7 cellular contexts compared by ENCODE assay signal in genomic region chr11:503179-503981, GRCh38. TPM values are rescaled to one million over a fixed set of nuclear protein-coding genes. Genes with fewer than 3 reads are reported as not detected.
DNase-seq lines count a peak whose midpoint lies in the region; ATAC-seq, FAIRE-seq and TF ChIP-seq lines count a peak whose summit lies in the region.
"Had no signal": no experiment of that assay in that cellular context is flagged by ENCODE, and none has a peak within 500 bp of the region (broad histone marks: within the 10 kb centered on the region; RNA-seq: fewer than 3 reads in every experiment).

No MANE protein-coding gene starts in this region.

- no peaks in the 10 kb centered on the region for H3K9me1 ChIP-seq in K562 (ENCODE audit: control insufficient read depth, insufficient read depth, low read length)

- POLR2A ChIA-PET in K562 (lab: Yijun Ruan, JAX), result interaction anchor here (0.8 to 2.9 kb wide), 2 partner anchors 11 to 68 kb away, joined by 3 to 11 read pairs; no protein-coding TSS in a partner anchor

- H3K27me3 ChIP-seq in K562 (ENCODE audit: control insufficient read depth in 2 of 2, insufficient read depth in 2 of 2, low read length in 2 of 2), result no peaks in the 10 kb centered on the region
- no peaks in the 10 kb centered on the region for H3K27me3 ChIP-seq in neuronal stem cell (ENCODE audit: control insufficient read depth in 3 of 3, insufficient read depth in 3 of 3, low read depth in 1 of 3, low read length in 3 of 3)

- H3K9ac ChIP-seq in K562 (ENCODE audit: insufficient read depth in 1 of 2, low read depth in 2 of 2, low read length in 2 of 2), result peak overlapping the region; percentile 97 to 100
- H3K9ac ChIP-seq in neuronal stem cell (ENCODE audit: low read depth, low read length, poor library complexity), result no peak overlapping the region

- H4K91ac ChIP-seq in neuronal stem cell (ENCODE audit: low read depth, low read length, poor library complexity), result no peak overlapping the region

- peak overlapping the region; percentile 58 for H2BK12ac ChIP-seq in neuronal stem cell (ENCODE audit: low read length)

- intact Hi-C loops in K562 (cut with micrococcal nuclease) (no loop called here), Calu3 (cut with micrococcal nuclease; ENCODE audit: unreplicated experiment) (no loop called here)

- H3K4me3 ChIP-seq in HFF-Myc (replicated peaks; ENCODE audit: low read depth, low read length), result peak overlapping the region; percentile 83
- peak overlapping the region; percentile 93 for H3K4me3 ChIP-seq in K562
- no peak overlapping the region for H3K4me3 ChIP-seq in neuronal stem cell (ENCODE audit: low read length in 2 of 2)

- H3K36me3 ChIP-seq in K562 (ENCODE audit: control insufficient read depth, insufficient read depth, low read length) (peaks cover 50% of the 10 kb centered on the region; the same call in 2 of the 3 replicates), neuronal stem cell (replicated peaks in 1 of 2; ENCODE audit: control insufficient read depth in 2 of 2, insufficient read depth in 2 of 2, low read length in 2 of 2) (peaks cover 33 to 51% of the 10 kb centered on the region in 2 donors)

- H3K27ac Mint-ChIP-seq in Calu3 (ENCODE audit: unreplicated experiment), result no peak overlapping the region

- H3K27ac ChIP-seq in K562 (ENCODE audit: extremely low read depth, low read depth, low read length), result peak overlapping the region; percentile 98
- H3K27ac ChIP-seq in neuronal stem cell (replicated peaks; ENCODE audit: low read length), result no peak overlapping the region

- no peak overlapping the region for H3K4me3 Mint-ChIP-seq in Calu3 (ENCODE audit: low read depth, unreplicated experiment)

- DNase-seq in HFF-Myc (ENCODE audit: extremely low read depth, low read depth) (no peak), K562 (ENCODE audit: extremely low read depth in 1 of 4, low spot score in 3 of 4) (peak; percentile 58 to 75 (median 62)), neuronal stem cell (ENCODE audit: low spot score) (no peak), Calu3 (no peak)

- no peak overlapping the region for H2BK120ac ChIP-seq in neuronal stem cell (ENCODE audit: low read depth, low read length)

- H2BK15ac ChIP-seq in neuronal stem cell (ENCODE audit: low read length), result no peak overlapping the region

- 0 out of 2 replicates have a peak, but pooled peaks have one; percentile 13 for TF ChIP-seq POLR2A in K562 (conservative IDR thresholded peaks at IDR 0.05)

- H3K9me3 ChIP-seq in K562 (replicated peaks; ENCODE audit: control insufficient read depth, insufficient read depth, low read depth, low read length) (no peaks in the 10 kb centered on the region), neuronal stem cell (replicated peaks in 1 of 2; ENCODE audit: control insufficient read depth in 2 of 2, insufficient read depth in 1 of 2, low read depth in 1 of 2, low read length in 2 of 2) (no peaks in the 10 kb centered on the region)

- in situ Hi-C loops in K562 (cut with MboI), result loop anchor here (5.0 kb wide), 1 partner anchor 51 kb away; the partner anchor contains the start of gene PTDSS2

- CTCF ChIA-PET in K562 (lab: Yijun Ruan, JAX; ENCODE audit: low intra/inter-chr PET ratio) (no interaction called here), Calu3 (lab: Charles Lee) (no interaction called here)

- BruUV-seq in K562 (replicated peaks; lab: Mats Ljungman, UMichigan) (no TSS peak), Calu3 (replicated peaks; lab: Mats Ljungman, UMichigan) (no TSS peak)

- 0 out of 2 replicates have a peak, but pooled peaks have one; percentile 19 for TF ChIP-seq EP300 in K562 (IDR thresholded peaks at IDR 0.05; ENCODE audit: low read length)

- no peaks in the 10 kb centered on the region for H3K27me3 Mint-ChIP-seq in Calu3 (ENCODE audit: unreplicated experiment)

- H4K8ac ChIP-seq in neuronal stem cell (ENCODE audit: low read depth, low read length), result no peak overlapping the region

- peak overlapping the region; percentile 99 for H3K4me2 ChIP-seq in K562 (ENCODE audit: insufficient read depth, low read length)
- H3K4me2 ChIP-seq in neuronal stem cell (ENCODE audit: insufficient read depth, low read length, poor library complexity, severe bottlenecking), result no peak overlapping the region

- TF ChIP-seq RAD21 in K562 (CRISPR knock-in tag; conservative IDR thresholded peaks at IDR 0.05 in 1 of 2, IDR thresholded peaks at IDR 0.05 in 1 of 2), result no peak

- H3K79me2 ChIP-seq in K562 (ENCODE audit: control insufficient read depth, insufficient read depth, low read length), result peaks cover 68% of the 10 kb centered on the region

- no peak overlapping the region for H3K14ac ChIP-seq in neuronal stem cell (ENCODE audit: low read length)

- peaks cover 65% of the 10 kb centered on the region for H3K36me3 Mint-ChIP-seq in Calu3 (ENCODE audit: insufficient read depth, unreplicated experiment)

- H3K4me1 ChIP-seq in K562 (replicated peaks in 1 of 2; ENCODE audit: control insufficient read depth in 2 of 2, insufficient read depth in 2 of 2, low read length in 2 of 2) (peaks cover 11 to 74% of the 10 kb centered on the region in 2 experiments), neuronal stem cell (ENCODE audit: control insufficient read depth in 2 of 2, insufficient read depth in 1 of 2, low read depth in 1 of 2, low read length in 2 of 2) (peaks cover 6 to 13% of the 10 kb centered on the region in 2 donors)

- H3K4ac ChIP-seq in neuronal stem cell (ENCODE audit: low read length), result no peak overlapping the region

- peak overlapping the region; percentile 0; the same call in 1 of the 2 replicates for H2AFZ ChIP-seq in K562 (ENCODE audit: low read depth, low read length)
- H2AFZ ChIP-seq in neuronal stem cell (ENCODE audit: low read length), result no peak overlapping the region

- H3K18ac ChIP-seq in neuronal stem cell (ENCODE audit: low read length), result no peak overlapping the region

- no peak overlapping the region for H2BK5ac ChIP-seq in neuronal stem cell (ENCODE audit: low read length)

- ATAC-seq in K562 (peak; percentile 0; the same call in 1 of the 3 replicates), HG02973 (IDR thresholded peaks at IDR 0.05; ENCODE audit: unreplicated experiment) (no peak), HG03571 (IDR thresholded peaks at IDR 0.05; ENCODE audit: unreplicated experiment) (no peak)

- H3K4me1 Mint-ChIP-seq in Calu3 (ENCODE audit: low read depth, unreplicated experiment), result no peaks in the 10 kb centered on the region

- FAIRE-seq in K562 (lab: Jason Lieb, UNC), result no peak
- FAIRE-seq: TTC549 had no signal

- TF ChIP-seq CTCF in HFF-Myc (IDR thresholded peaks at IDR 0.05; ENCODE audit: low read depth, low read length, missing control alignments) (no peak), K562 (IDR thresholded peaks at IDR 0.05 in 2 of 3, conservative IDR thresholded peaks at IDR 0.05 in 1 of 3; ENCODE audit: insufficient read depth in 2 of 3, low read depth in 1 of 3, low read length in 3 of 3) (no peak), Calu3 (IDR thresholded peaks at IDR 0.05; ENCODE audit: unreplicated experiment) (no peak)

- H4K20me1 ChIP-seq in K562 (replicated peaks; ENCODE audit: control insufficient read depth, insufficient read depth, low read length), result no peaks in the 10 kb centered on the region

- H3K9me3 Mint-ChIP-seq in Calu3 (ENCODE audit: low read depth, unreplicated experiment), result no peaks in the 10 kb centered on the region

- no peak overlapping the region for H2AK5ac ChIP-seq in neuronal stem cell (ENCODE audit: low read depth, low read length)

- no peak overlapping the region for H3K23ac ChIP-seq in neuronal stem cell (ENCODE audit: low read depth, low read length, poor library complexity)

- WGBS in K562 (ENCODE audit: insufficient coverage, low coverage, missing lambda C conversion rate), result 33% methylated on average over 18 of the region's 24 CpGs
- no CpG with 5 or more reads among the region's 24 CpGs for WGBS in neuronal stem cell (ENCODE audit: extremely low coverage in 2 of 2, insufficient read length in 2 of 2, insufficient replicate concordance in 1 of 2), 2 donors

- H3K79me1 ChIP-seq in neuronal stem cell (ENCODE audit: low read depth, low read length), result peaks cover 27% of the 10 kb centered on the region

RNA-seq across cellular contexts. Expression of gene RNH1, which starts 3.7 kb away (rescaled TPM):
- 70.8 and 222 TPM in 2 replicates for total RNA-seq in K562 (2011; cell fraction: chromatin; rRNA removed; ENCODE audit: low replicate concordance)
- total RNA-seq in K562 (2011; cell fraction: nucleolus; rRNA removed), result 197 and 200 TPM in 2 replicates
- total RNA-seq in K562 (2011; cell fraction: nucleoplasm; rRNA removed), result 94.3 and 102 TPM in 2 replicates
- total RNA-seq in K562 (2014; rRNA removed), result 159 and 178 TPM in 2 replicates
- 12.9 and 20.3 TPM in 2 replicates for total RNA-seq in K562 (2014; rRNA removed; fragmentation: Illumina TruSeq; extraction: Trizol)
- total RNA-seq in K562 (2015; rRNA removed; fragmentation: Illumina TruSeq; extraction: Trizol), result 97.2 and 102 TPM in 2 replicates
- 160 and 164 TPM in 2 replicates for total RNA-seq in K562 (2021)
- 38.5 and 71.1 TPM in 2 replicates for polyA plus RNA-seq in K562 (2011; rRNA removed)
- 53.4 and 159 TPM in 2 replicates for polyA plus RNA-seq in K562 (2011; cell fraction: cytosol; rRNA removed)
- 178 and 263 TPM in 2 replicates for polyA plus RNA-seq in K562 (2011; cell fraction: nucleus; rRNA removed)
- polyA plus RNA-seq in K562 (2012), result 144 and 249 TPM in 2 replicates
- 44.3 and 107 TPM in 2 replicates for polyA plus RNA-seq in K562 (2014; fragmentation: Illumina TruSeq; extraction: Trizol)
- 10 to 100 TPM in 1 of 2 experiments, 1 to 10 TPM in 1; 2.5 to 11.8 TPM for polyA plus RNA-seq in K562 (2014; fragmentation: Nextera tagmentation; extraction: Ambion mirVana)
- polyA plus RNA-seq in K562 (2014; rRNA removed), result 104 and 114 TPM in 2 replicates
- 18.1 and 34.7 TPM in 2 replicates for polyA minus RNA-seq in K562 (2011; rRNA and poly(A)+ RNA removed)
- 72.0 and 82.7 TPM in 2 replicates for polyA minus RNA-seq in K562 (2011; cell fraction: cytosol; rRNA and poly(A)+ RNA removed)
- 72.2 and 76.6 TPM in 2 replicates for polyA minus RNA-seq in K562 (2011; cell fraction: nucleus; rRNA and poly(A)+ RNA removed)
- polyA plus RNA-seq in neuronal stem cell (2013, experiment 1 of 2), result 35.7 TPM
- polyA plus RNA-seq in neuronal stem cell (2013, experiment 2 of 2), result 35.1 TPM
- 103 and 107 TPM in 2 replicates for total RNA-seq in Calu3 (2022)

RNA-seq across cellular contexts. Expression of gene HRAS, which starts 32.0 kb away (rescaled TPM):
- 31.9 and 88.4 TPM in 2 replicates for total RNA-seq in K562 (2011; cell fraction: chromatin; rRNA removed; ENCODE audit: low replicate concordance)
- 70.2 and 80.9 TPM in 2 replicates for total RNA-seq in K562 (2011; cell fraction: nucleolus; rRNA removed)
- 37.3 and 47.9 TPM in 2 replicates for total RNA-seq in K562 (2011; cell fraction: nucleoplasm; rRNA removed)
- 73.5 and 75.9 TPM in 2 replicates for total RNA-seq in K562 (2014; rRNA removed)
- 11.3 and 16.8 TPM in 2 replicates for total RNA-seq in K562 (2014; rRNA removed; fragmentation: Illumina TruSeq; extraction: Trizol)
- 41.3 and 43.3 TPM in 2 replicates for total RNA-seq in K562 (2015; rRNA removed; fragmentation: Illumina TruSeq; extraction: Trizol)
- total RNA-seq in K562 (2021), result 64.9 and 68.5 TPM in 2 replicates
- polyA plus RNA-seq in K562 (2011; rRNA removed), result 29.6 and 34.9 TPM in 2 replicates
- 39.3 and 69.6 TPM in 2 replicates for polyA plus RNA-seq in K562 (2011; cell fraction: cytosol; rRNA removed)
- 98.3 and 113 TPM in 2 replicates for polyA plus RNA-seq in K562 (2011; cell fraction: nucleus; rRNA removed)
- 47.4 and 91.9 TPM in 2 replicates for polyA plus RNA-seq in K562 (2012)
- 28.0 and 46.2 TPM in 2 replicates for polyA plus RNA-seq in K562 (2014; fragmentation: Illumina TruSeq; extraction: Trizol)
- 1 to 10 TPM; 2.8 to 5.8 TPM for polyA plus RNA-seq in K562 (2014; fragmentation: Nextera tagmentation; extraction: Ambion mirVana)
- polyA plus RNA-seq in K562 (2014; rRNA removed), result 52.0 and 61.3 TPM in 2 replicates
- 17.3 and 37.2 TPM in 2 replicates for polyA minus RNA-seq in K562 (2011; rRNA and poly(A)+ RNA removed)
- 18.2 and 20.6 TPM in 2 replicates for polyA minus RNA-seq in K562 (2011; cell fraction: cytosol; rRNA and poly(A)+ RNA removed)
- 13.1 and 25.3 TPM in 2 replicates for polyA minus RNA-seq in K562 (2011; cell fraction: nucleus; rRNA and poly(A)+ RNA removed)
- polyA plus RNA-seq in neuronal stem cell (2013, experiment 1 of 2), result 26.4 TPM
- 25.5 TPM for polyA plus RNA-seq in neuronal stem cell (2013, experiment 2 of 2)
- total RNA-seq in Calu3 (2022), result 42.1 and 47.9 TPM in 2 replicates

RNA-seq across cellular contexts. Expression of gene LRRC56, which starts 33.9 kb away (rescaled TPM):
- total RNA-seq in K562 (2011; cell fraction: chromatin; rRNA removed; ENCODE audit: low replicate concordance), result 8.0 and 39.1 TPM in 2 replicates
- total RNA-seq in K562 (2011; cell fraction: nucleolus; rRNA removed), result 24.1 and 24.3 TPM in 2 replicates
- total RNA-seq in K562 (2011; cell fraction: nucleoplasm; rRNA removed), result 9.9 and 12.5 TPM in 2 replicates
- 1.5 and 1.6 TPM in 2 replicates for total RNA-seq in K562 (2014; rRNA removed)
- total RNA-seq in K562 (2014; rRNA removed; fragmentation: Illumina TruSeq; extraction: Trizol), result 0.13 and 0.22 TPM in 2 replicates
- 1.0 and 1.3 TPM in 2 replicates for total RNA-seq in K562 (2015; rRNA removed; fragmentation: Illumina TruSeq; extraction: Trizol)
- 3.4 and 4.5 TPM in 2 replicates for total RNA-seq in K562 (2021)
- 1.0 and 1.6 TPM in 2 replicates for polyA plus RNA-seq in K562 (2011; rRNA removed)
- polyA plus RNA-seq in K562 (2011; cell fraction: cytosol; rRNA removed), result 0.84 and 3.6 TPM in 2 replicates
- 11.6 and 26.8 TPM in 2 replicates for polyA plus RNA-seq in K562 (2011; cell fraction: nucleus; rRNA removed)
- polyA plus RNA-seq in K562 (2012), result 3.3 and 10.8 TPM in 2 replicates
- polyA plus RNA-seq in K562 (2014; fragmentation: Illumina TruSeq; extraction: Trizol), result 0.61 and 1.4 TPM in 2 replicates
- under 1 TPM in 1 of 2 experiments, not detected in 1; 0.03 TPM for polyA plus RNA-seq in K562 (2014; fragmentation: Nextera tagmentation; extraction: Ambion mirVana)
- polyA plus RNA-seq in K562 (2014; rRNA removed), result 3.6 and 4.3 TPM in 2 replicates
- 0.45 and 0.77 TPM in 2 replicates for polyA minus RNA-seq in K562 (2011; rRNA and poly(A)+ RNA removed)
- polyA minus RNA-seq in K562 (2011; cell fraction: cytosol; rRNA and poly(A)+ RNA removed), result 0.86 and 1.1 TPM in 2 replicates
- polyA minus RNA-seq in K562 (2011; cell fraction: nucleus; rRNA and poly(A)+ RNA removed), result 3.6 and 4.6 TPM in 2 replicates
- 1.1 TPM for polyA plus RNA-seq in neuronal stem cell (2013, experiment 1 of 2)
- 1.2 TPM for polyA plus RNA-seq in neuronal stem cell (2013, experiment 2 of 2)
- 2.2 and 2.6 TPM in 2 replicates for total RNA-seq in Calu3 (2022)

RNA-seq across cellular contexts. Expression of gene PTDSS2, which starts 53.3 kb away (rescaled TPM):
- 105 and 295 TPM in 2 replicates for total RNA-seq in K562 (2011; cell fraction: chromatin; rRNA removed; ENCODE audit: low replicate concordance)
- total RNA-seq in K562 (2011; cell fraction: nucleolus; rRNA removed), result 221 and 222 TPM in 2 replicates
- 123 and 136 TPM in 2 replicates for total RNA-seq in K562 (2011; cell fraction: nucleoplasm; rRNA removed)
- 42.4 and 61.4 TPM in 2 replicates for total RNA-seq in K562 (2014; rRNA removed)
- 7.7 and 10.3 TPM in 2 replicates for total RNA-seq in K562 (2014; rRNA removed; fragmentation: Illumina TruSeq; extraction: Trizol)
- 17.2 and 19.2 TPM in 2 replicates for total RNA-seq in K562 (2015; rRNA removed; fragmentation: Illumina TruSeq; extraction: Trizol)
- 51.4 and 53.9 TPM in 2 replicates for total RNA-seq in K562 (2021)
- 22.4 and 36.2 TPM in 2 replicates for polyA plus RNA-seq in K562 (2011; rRNA removed)
- 31.4 and 55.2 TPM in 2 replicates for polyA plus RNA-seq in K562 (2011; cell fraction: cytosol; rRNA removed)
- 204 and 221 TPM in 2 replicates for polyA plus RNA-seq in K562 (2011; cell fraction: nucleus; rRNA removed)
- 33.8 and 52.0 TPM in 2 replicates for polyA plus RNA-seq in K562 (2012)
- 16.9 and 25.2 TPM in 2 replicates for polyA plus RNA-seq in K562 (2014; fragmentation: Illumina TruSeq; extraction: Trizol)
- 1 to 10 TPM in 1 of 2 experiments, under 1 TPM in 1; 0.45 to 1.1 TPM for polyA plus RNA-seq in K562 (2014; fragmentation: Nextera tagmentation; extraction: Ambion mirVana)
- polyA plus RNA-seq in K562 (2014; rRNA removed), result 36.8 and 38.3 TPM in 2 replicates
- polyA minus RNA-seq in K562 (2011; rRNA and poly(A)+ RNA removed), result 21.0 and 25.3 TPM in 2 replicates
- 26.6 and 30.7 TPM in 2 replicates for polyA minus RNA-seq in K562 (2011; cell fraction: cytosol; rRNA and poly(A)+ RNA removed)
- 37.0 and 51.1 TPM in 2 replicates for polyA minus RNA-seq in K562 (2011; cell fraction: nucleus; rRNA and poly(A)+ RNA removed)
- polyA plus RNA-seq in neuronal stem cell (2013, experiment 1 of 2), result 27.4 TPM
- polyA plus RNA-seq in neuronal stem cell (2013, experiment 2 of 2), result 26.0 TPM
- total RNA-seq in Calu3 (2022), result 25.1 and 30.4 TPM in 2 replicates

RNA-seq across cellular contexts. Expression of gene LMNTD2, which starts 57.2 kb away (rescaled TPM):
- 3.8 and 17.0 TPM in 2 replicates for total RNA-seq in K562 (2011; cell fraction: chromatin; rRNA removed; ENCODE audit: low replicate concordance)
- 10.9 and 14.7 TPM in 2 replicates for total RNA-seq in K562 (2011; cell fraction: nucleolus; rRNA removed)
- total RNA-seq in K562 (2011; cell fraction: nucleoplasm; rRNA removed), result 6.7 and 8.2 TPM in 2 replicates
- total RNA-seq in K562 (2014; rRNA removed) (2.0 and 2.9 TPM in 2 replicates), K562 (2014; rRNA removed; fragmentation: Illumina TruSeq; extraction: Trizol) (0.19 TPM in 1 of 2 replicates, not detected in the other), K562 (2015; rRNA removed; fragmentation: Illumina TruSeq; extraction: Trizol) (0.98 and 1.1 TPM in 2 replicates), K562 (2021) (3.5 and 3.9 TPM in 2 replicates), Calu3 (2022) (7.2 and 7.8 TPM in 2 replicates)
- polyA plus RNA-seq in K562 (2011; rRNA removed) (1.1 and 2.8 TPM in 2 replicates), K562 (2014; fragmentation: Illumina TruSeq; extraction: Trizol) (0.48 and 0.98 TPM in 2 replicates), K562 (2014; fragmentation: Nextera tagmentation; extraction: Ambion mirVana) (not detected), K562 (2014; rRNA removed) (1.8 and 4.2 TPM in 2 replicates)
- 1.3 and 3.2 TPM in 2 replicates for polyA plus RNA-seq in K562 (2011; cell fraction: cytosol; rRNA removed)
- 28.7 and 36.1 TPM in 2 replicates for polyA plus RNA-seq in K562 (2011; cell fraction: nucleus; rRNA removed)
- polyA plus RNA-seq in K562 (2012), result 3.2 and 9.3 TPM in 2 replicates
- polyA minus RNA-seq in K562 (2011; rRNA and poly(A)+ RNA removed), result 0.14 and 0.30 TPM in 2 replicates
- 1.2 and 1.4 TPM in 2 replicates for polyA minus RNA-seq in K562 (2011; cell fraction: cytosol; rRNA and poly(A)+ RNA removed)
- 4.0 and 6.1 TPM in 2 replicates for polyA minus RNA-seq in K562 (2011; cell fraction: nucleus; rRNA and poly(A)+ RNA removed)
- polyA plus RNA-seq in neuronal stem cell (2013, experiment 1 of 2), result 0.75 TPM
- polyA plus RNA-seq in neuronal stem cell (2013, experiment 2 of 2), result 0.87 TPM

Comparison
In these comparisons a context has a peak if more than half of its experiments do, and no peak if none do; other contexts are left out.
1. DNase-seq: peak in K562 (4 of 4); none in HFF-Myc (single experiment), neuronal stem cell (single experiment) and Calu3 (single experiment).
2. H3K4me3 ChIP-seq: peak in HFF-Myc (single experiment) and K562 (single experiment); none in neuronal stem cell (0 of 2).